Comparison of ENCODE assay signal across 10 cellular contexts in the genomic region with DNA sequence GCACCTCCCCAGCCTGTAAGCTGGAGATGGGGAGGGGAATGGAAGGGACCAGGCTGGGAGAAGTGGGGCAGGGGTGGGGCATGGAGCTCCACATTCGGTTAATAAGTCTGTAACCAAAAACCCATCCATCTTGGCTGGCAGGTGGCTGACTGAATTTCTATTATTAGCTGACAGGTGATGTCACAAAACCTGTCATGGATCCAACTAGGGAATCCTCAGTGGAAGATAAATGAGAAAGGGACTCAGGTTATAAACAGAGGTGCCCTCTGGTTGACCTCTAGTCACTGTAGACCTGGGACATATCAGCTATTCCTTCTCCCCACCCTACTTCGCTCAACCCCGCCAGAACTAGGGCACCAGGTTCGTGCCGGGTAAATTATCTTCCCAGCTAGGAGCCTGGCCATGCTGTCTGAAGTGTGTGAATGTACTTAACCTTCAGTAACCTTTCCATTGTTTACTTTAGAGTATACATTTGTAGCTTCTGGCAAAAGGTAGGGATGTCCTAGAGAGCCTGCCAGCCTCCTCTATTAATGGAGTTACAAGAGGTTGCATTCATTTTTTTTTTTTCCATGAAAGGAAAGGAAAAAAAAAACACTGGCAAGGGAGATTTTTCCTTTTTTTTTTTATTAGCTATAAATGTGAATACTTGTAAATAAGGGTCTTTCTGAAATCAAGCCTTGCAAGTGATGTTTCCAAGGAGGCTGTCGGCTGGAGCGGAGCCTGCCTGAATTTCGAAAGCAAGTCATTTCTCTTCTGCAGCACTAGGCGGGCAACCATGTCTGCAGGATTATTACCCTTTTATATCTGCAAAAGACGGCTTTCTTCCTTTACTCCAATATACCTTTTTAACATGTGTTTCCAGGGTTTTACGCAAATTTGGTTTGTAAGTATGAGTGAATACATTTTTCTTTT.
DNase-seq lines count a peak whose midpoint lies in the region; ATAC-seq and TF ChIP-seq lines count a peak whose summit lies in the region.
"Had no signal": no experiment of that assay in that cellular context is flagged by ENCODE, and none has a peak within 500 bp of the region (broad histone marks: within the 10 kb centered on the region; RNA-seq: fewer than 3 reads in every experiment).

No MANE protein-coding gene starts in this region.

- H3K4me3 Mint-ChIP-seq in T-helper 17 cell: no peak overlapping the region
- H3K4me3 Mint-ChIP-seq: memory B cell had no signal

- no peak for TF ChIP-seq CTCF in C4-2B (conservative IDR thresholded peaks at IDR 0.05)

- H3K27me3 Mint-ChIP-seq in T-helper 17 cell: no peaks in the 10 kb centered on the region
- H3K27me3 Mint-ChIP-seq: memory B cell had no signal

- H3K27ac Mint-ChIP-seq in T-helper 17 cell: peak overlapping the region; percentile 77
- H3K27ac Mint-ChIP-seq: memory B cell had no signal

- ATAC-seq in T-helper 17 cell: no peak
- no peak for ATAC-seq in HG03039 (IDR thresholded peaks at IDR 0.05; ENCODE audit: unreplicated experiment)
- no peak for ATAC-seq in activated CD4-positive, CD25-positive, alpha-beta regulatory T cell treated with anti-CD3 and anti-CD28 coated beads, Interleukin-2, amount 50 U/mL, for 24 hours
- ATAC-seq in GM18505 (IDR thresholded peaks at IDR 0.05; ENCODE audit: unreplicated experiment): no peak

- H3K27ac ChIP-seq in C4-2B: peak overlapping the region; percentile 25
- H3K27ac ChIP-seq: BLaER1 had no signal

- peak; percentile 59 for DNase-seq in NCI-H1436 (lab: John Stamatoyannopoulos, UW)
- DNase-seq in T-helper 17 cell: no peak
- DNase-seq in left kidney (ENCODE audit: low read depth, low spot score): peak; percentile 78
- DNase-seq in COLO829 (ENCODE audit: low spot score): no peak

- H3K9me3 ChIP-seq in T-helper 17 cell (ENCODE audit: control insufficient read depth, low read length, poor library complexity, severe bottlenecking): no peaks in the 10 kb centered on the region
- H3K9me3 ChIP-seq: BLaER1 had no signal

- H3K36me3 Mint-ChIP-seq in T-helper 17 cell (ENCODE audit: low read depth): peaks cover 11% of the 10 kb centered on the region

- H3K4me1 Mint-ChIP-seq in T-helper 17 cell: peaks cover 24% of the 10 kb centered on the region

- no peak for TF ChIP-seq POLR2A in GM18505 (IDR thresholded peaks at IDR 0.05; ENCODE audit: borderline replicate concordance, extremely low read depth, insufficient read depth, insufficient read length)

Comparison
In these comparisons a context has a peak if more than half of its experiments do, and no peak if none do; other contexts are left out.
1. DNase-seq: peak in NCI-H1436 (single experiment) and left kidney (single experiment); none in T-helper 17 cell (0 of 3) and COLO829 (single experiment).